30 cellular contexts compared by ENCODE assay signal in the genomic region with DNA sequence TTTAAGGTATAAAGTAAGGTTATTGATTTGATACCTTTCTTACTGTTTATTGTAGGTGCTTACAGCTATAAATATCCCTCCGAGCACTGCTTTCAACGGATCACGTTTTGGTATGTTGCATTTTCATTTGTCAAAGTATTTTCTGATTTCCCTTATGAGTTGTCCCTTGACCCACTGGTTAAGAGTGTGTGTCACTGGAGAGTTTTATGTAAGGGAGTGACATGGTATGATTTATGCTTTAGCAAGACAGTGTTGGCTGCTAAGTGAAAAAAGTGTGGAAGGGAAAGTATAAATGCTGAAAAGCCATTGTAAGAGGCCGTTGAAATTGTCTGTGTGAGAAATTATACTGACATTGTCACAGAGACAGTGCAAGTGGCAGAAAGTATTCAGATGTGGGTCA.
"Had no signal": no experiment of that assay in that cellular context is flagged by ENCODE, and none has a peak within 500 bp of the region (broad histone marks: within the 10 kb centered on the region; RNA-seq: fewer than 3 reads in every experiment).

No MANE protein-coding gene starts in this region.

- H3K9me3 ChIP-seq: adrenal gland, body of pancreas had no signal

- FAIRE-seq: astrocyte, bronchial epithelial cell had no signal

- H3K27ac ChIP-seq: adrenal gland, ascending aorta, body of pancreas, brain microvascular endothelial cell, breast epithelium, cardiac muscle cell had no signal

- H3K4me3 ChIP-seq: adrenal gland, ascending aorta, body of pancreas, breast epithelium, cardiac muscle cell had no signal

- H3K36me3 ChIP-seq: adrenal gland, ascending aorta, brain microvascular endothelial cell, cardiac muscle cell had no signal

- H3K4me1 ChIP-seq: adrenal gland, ascending aorta, body of pancreas, breast epithelium had no signal

- DNase-seq: activated effector memory CD4-positive, alpha-beta T cell treated with anti-CD3 and anti-CD28 coated beads, Interleukin-2, amount 50 U/mL, for 16 hours; activated effector memory CD4-positive, alpha-beta T cell treated with Interleukin-2 at 50 U/mL for 16 hours; activated gamma-delta T cell; activated gamma-delta T cell treated with Interleukin-2 at 50 U/mL for 16 hours; activated naive CD4-positive, alpha-beta T cell; activated naive CD4-positive, alpha-beta T cell treated with anti-CD3 and anti-CD28 coated beads for 36 hours; activated naive CD4-positive, alpha-beta T cell treated with anti-CD3 and anti-CD28 coated beads, Interleukin-2, amount 10 ng/mL, durations not matched to agents 7 days and 5 days; activated naive CD4-positive, alpha-beta T cell treated with anti-CD3 and anti-CD28 coated beads, Interleukin-2, amount 50 U/mL, for 16 hours; activated naive CD4-positive, alpha-beta T cell treated with Interleukin-2 at 50 U/mL for 16 hours; activated naive CD8-positive, alpha-beta T cell treated with anti-CD3 and anti-CD28 coated beads for 36 hours; activated naive CD8-positive, alpha-beta T cell treated with anti-CD3 and anti-CD28 coated beads, Interleukin-2, amount 10 ng/mL, durations not matched to agents 7 days and 5 days; activated naive CD8-positive, alpha-beta T cell treated with anti-CD3 and anti-CD28 coated beads, Interleukin-2, amount 50 U/mL, for 24 hours; activated T-cell treated with anti-CD3 and anti-CD28 coated beads, Interleukin-2, amount 50 U/mL, for 4 hours; activated T-cell treated with anti-CD3 and anti-CD28 coated beads, Interleukin-2, amount 50 U/mL, for 48 hours; activated T-cell treated with anti-CD3 and anti-CD28 coated beads, Interleukin-2, amount 50 U/mL, for 72 hours; adrenal gland; amniotic stem cell; amygdala; anterior cingulate cortex; aorta; body of pancreas; brain microvascular endothelial cell; caudate nucleus; central memory CD4-positive, alpha-beta T cell; cerebellar nuclear complex had no signal

- H3K27me3 ChIP-seq: adrenal gland, ascending aorta, body of pancreas, brain microvascular endothelial cell, breast epithelium, cardiac muscle cell had no signal
